ENCODE assay signal across 8 cellular contexts in genomic region chr12:8045952-8046944, GRCh38. TPM values are rescaled to one million over a fixed set of nuclear protein-coding genes. Genes with fewer than 3 reads are reported as not detected.
DNase-seq lines count a peak whose midpoint lies in the region; ATAC-seq and TF ChIP-seq lines count a peak whose summit lies in the region.

No MANE protein-coding gene starts in this region.

- H3K27ac ChIP-seq in lung (ENCODE audit: low read depth in 1 of 2, low read length in 1 of 2) = no peak overlapping the region

- whole genome bisulfite sequencing in lung, 2 donors = 50 to 54% methylated on average over 8 of the region's 8 CpGs

- DNase-seq in BE2C (peak; percentile 81), H7 (peak; percentile 85), NCI-H526 treated with DMSO at 0.1 percent for 48 hours (lab: John Stamatoyannopoulos, UW) (peak; percentile 32), lung (ENCODE audit: low spot score) (peak; percentile 73)
- DNase-seq in activated CD4-positive, alpha-beta T cell treated with anti-CD3 and anti-CD28 coated beads, Interleukin-2, amount 50 U/mL, for 48 hours = peak; percentile 85 to 87
- peak; percentile 78 for DNase-seq in effector CD4-positive, alpha-beta T cell
- DNase-seq in stimulated activated CD8-positive, alpha-beta memory T cell treated with anti-CD3 and anti-CD28 coated beads, Interleukin-15, amount 100 ng/mL, for 1 hour (ENCODE audit: low read depth) = peak; percentile 85

- H3K27me3 ChIP-seq in BE2C (no peaks in the 10 kb centered on the region), H7 (ENCODE audit: control insufficient read depth, insufficient read depth, low read length) (no peaks in the 10 kb centered on the region), lung (ENCODE audit: control insufficient read depth, insufficient read depth) (no peaks in the 10 kb centered on the region)

- no peak overlapping the region for H3K4me3 ChIP-seq in BE2C (ENCODE audit: low read depth, low read length)
- H3K4me3 ChIP-seq in H7 (ENCODE audit: insufficient read depth, low read depth, low read length) = no peak overlapping the region
- no peak overlapping the region for H3K4me3 ChIP-seq in lung

- H3K4me1 ChIP-seq in BE2C = no peaks in the 10 kb centered on the region
- H3K4me1 ChIP-seq in lung (ENCODE audit: control insufficient read depth in 2 of 2, insufficient read depth in 2 of 2, low read length in 2 of 2) = no peaks in the 10 kb centered on the region

- TF ChIP-seq CTCF in BE2C (IDR thresholded peaks at IDR 0.05; ENCODE audit: low read depth, low read length) (peak; percentile 92), lung (IDR thresholded peaks at IDR 0.05; ENCODE audit: control extremely low read depth, extremely low read depth) (peak; percentile 81)

- H3K9me3 ChIP-seq in BE2C (no peaks in the 10 kb centered on the region), lung (ENCODE audit: control insufficient read depth in 2 of 2, insufficient read depth in 1 of 2, low read length in 1 of 2) (no peaks in the 10 kb centered on the region)

- ATAC-seq in lung (ENCODE audit: insufficient read depth, low FRiP score) (peak; percentile 62), HG03460 (IDR thresholded peaks at IDR 0.05; ENCODE audit: unreplicated experiment) (no peak)

- H3K36me3 ChIP-seq in BE2C (peaks cover 17% of the 10 kb centered on the region), H7 (replicated peaks; ENCODE audit: control insufficient read depth, insufficient read depth, low read length) (peaks cover 7% of the 10 kb centered on the region), lung (ENCODE audit: control insufficient read depth in 2 of 2, insufficient read depth in 2 of 2, low read length in 2 of 2) (peaks cover 47 to 54% of the 10 kb centered on the region in 2 donors)

RNA-seq across cellular contexts. Expression of gene FOXJ2, which starts 13.7 kb away (rescaled TPM):
- 7.6 TPM for polyA plus RNA-seq in BE2C (2012; ENCODE audit: insufficient read depth, insufficient read length, low read depth)
- total RNA-seq in H7 (2014; rRNA removed; shearing (Covaris generic)) = 6.9 TPM in 2 replicates
- 10 to 100 TPM; 14.3 to 16.7 TPM for total RNA-seq in lung
- 1 to 10 TPM; 8.3 to 9.4 TPM for polyA plus RNA-seq in lung

RNA-seq across cellular contexts. Expression of gene C3AR1, which starts 19.9 kb away (rescaled TPM):
- not detected for polyA plus RNA-seq in BE2C (2012; ENCODE audit: insufficient read depth, insufficient read length, low read depth)
- not detected in 2 replicates for total RNA-seq in H7 (2014; rRNA removed; shearing (Covaris generic))
- 10 to 100 TPM; 10.3 to 42.2 TPM for total RNA-seq in lung
- polyA plus RNA-seq in lung = 100 to 1,000 TPM in 1 of 2 donors, 1 to 10 TPM in 1; 6.9 to 209 TPM

RNA-seq across cellular contexts. Expression of gene NECAP1, which starts 35.8 kb away (rescaled TPM):
- polyA plus RNA-seq in BE2C (2012; ENCODE audit: insufficient read depth, insufficient read length, low read depth) = 101 TPM
- 42.6 and 50.1 TPM in 2 replicates for total RNA-seq in H7 (2014; rRNA removed; shearing (Covaris generic))
- 10 to 100 TPM; 39.5 to 44.3 TPM for total RNA-seq in lung
- 10 to 100 TPM; 25.5 to 28.9 TPM for polyA plus RNA-seq in lung

Comparison
In these comparisons a context has a peak if more than half of its experiments do, and no peak if none do; other contexts are left out.
1. DNase-seq: peak in every context shown above with its lines; median percentile 86 in activated CD4-positive, alpha-beta T cell treated with anti-CD3 and anti-CD28 coated beads, Interleukin-2, amount 50 U/mL, for 48 hours; 85 in H7; 85 in stimulated activated CD8-positive, alpha-beta memory T cell treated with anti-CD3 and anti-CD28 coated beads, Interleukin-15, amount 100 ng/mL, for 1 hour; 81 in BE2C; 78 in effector CD4-positive, alpha-beta T cell; 73 in lung; 32 in NCI-H526 treated with DMSO at 0.1 percent for 48 hours.
2. RNA of gene C3AR1, which starts 19.9 kb away (total RNA-seq): 10.3 to 42.2 TPM in lung; not detected in H7; every median in the first group is over 10 times any median in the second.